ENCODE assay signal across 8 cellular contexts in genomic region chr12:85920324-85920947, GRCh38. TPM values are rescaled to one million over a fixed set of nuclear protein-coding genes. Genes with fewer than 3 reads are reported as not detected.
DNase-seq lines count a peak whose midpoint lies in the region; ATAC-seq and TF ChIP-seq lines count a peak whose summit lies in the region.

No MANE protein-coding gene starts in this region.

- no peak for TF ChIP-seq EP300 in ovary (IDR thresholded peaks at IDR 0.05)

- no peaks in the 10 kb centered on the region for H3K4me1 ChIP-seq in neutrophil (ENCODE audit: control insufficient read depth in 1 of 2, insufficient read depth in 1 of 2, low read depth in 1 of 2, low read length in 1 of 2)
- no peaks in the 10 kb centered on the region for H3K4me1 ChIP-seq in ovary (ENCODE audit: insufficient read depth)

- ATAC-seq in GM18861 (IDR thresholded peaks at IDR 0.05; ENCODE audit: unreplicated experiment), result peak; percentile 77
- ATAC-seq in HG03378 (IDR thresholded peaks at IDR 0.05; ENCODE audit: unreplicated experiment), result peak; percentile 78

- intact Hi-C loops in ovary (cut with DNase I), result no loop called here

- no peak overlapping the region for H3K27ac ChIP-seq in neutrophil
- H3K27ac ChIP-seq in ovary, result no peak overlapping the region

- WGBS in ovary, 3 donors, result 0 to 3% (median 0%) methylated on average over 3 of the region's 3 CpGs

- peak; percentile 52 for TF ChIP-seq CTCF in AG09319 (IDR thresholded peaks at IDR 0.05; ENCODE audit: low read depth, low read length)
- TF ChIP-seq CTCF in neutrophil (IDR thresholded peaks at IDR 0.05), result peak; percentile 24
- peak in 1 of 3 donors; percentile 24 for TF ChIP-seq CTCF in ovary (IDR thresholded peaks at IDR 0.05)

- H3K9me3 ChIP-seq in neutrophil, result no peaks in the 10 kb centered on the region
- H3K9me3 ChIP-seq in ovary, result no peaks in the 10 kb centered on the region

- no peaks in the 10 kb centered on the region for H3K36me3 ChIP-seq in neutrophil
- H3K36me3 ChIP-seq in ovary, result no peaks in the 10 kb centered on the region

- no peaks in the 10 kb centered on the region for H3K27me3 ChIP-seq in neutrophil
- no peaks in the 10 kb centered on the region for H3K27me3 ChIP-seq in ovary

- no peak for DNase-seq in AG09319 (ENCODE audit: extremely low read depth, low read depth)
- DNase-seq in NCI-H82 (lab: John Stamatoyannopoulos, UW), result peak; percentile 55
- peak; percentile 52 for DNase-seq in dermis blood vessel endothelial cell
- DNase-seq in activated CD4-positive, alpha-beta T cell treated with anti-CD3 and anti-CD28 coated beads, Interleukin-2, amount 50 U/mL, for 4 hours, result no peak
- no peak for DNase-seq in ovary

- H3K4me3 ChIP-seq in neutrophil (ENCODE audit: low read depth in 1 of 2, low read length in 1 of 2) (no peak overlapping the region), ovary (no peak overlapping the region)

- no peak for TF ChIP-seq POLR2A in ovary (IDR thresholded peaks at IDR 0.05)

RNA-seq across cellular contexts. Expression of gene NTS, which starts 46.3 kb away (rescaled TPM):
- total RNA-seq in dermis blood vessel endothelial cell, result 6.1 and 18.3 TPM in 2 replicates
- total RNA-seq in ovary, result 1 to 10 TPM in 1 of 7 donors, under 1 TPM in 3, not detected in 3; 0.15 to 1.6 (median 0.71) TPM
- polyA plus RNA-seq in ovary, result 10 to 100 TPM in 1 of 2 donors, under 1 TPM in 1; 0.80 to 11.7 TPM

Comparison
In these comparisons a context has a peak if more than half of its experiments do, and no peak if none do; other contexts are left out.
1. DNase-seq: peak in NCI-H82 (single experiment) and dermis blood vessel endothelial cell (single experiment); none in AG09319 (single experiment), activated CD4-positive, alpha-beta T cell treated with anti-CD3 and anti-CD28 coated beads, Interleukin-2, amount 50 U/mL, for 4 hours (0 of 2) and ovary (0 of 5).